ENCODE assay signal across 8 cellular contexts in the genomic region with DNA sequence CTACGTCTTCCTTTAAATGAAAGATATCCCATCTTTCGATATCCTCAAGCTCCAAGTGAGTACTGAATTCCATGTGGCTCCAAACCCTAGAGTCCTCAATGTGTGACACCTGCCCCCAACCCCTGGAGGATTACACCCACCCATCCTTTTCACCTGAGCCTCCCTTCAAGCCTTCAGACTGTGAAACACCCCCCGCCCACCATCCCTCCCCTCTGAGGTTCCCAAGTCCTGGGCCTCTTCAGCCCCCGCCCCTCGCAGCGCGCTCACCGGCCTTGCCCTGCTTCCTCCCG. TPM values are rescaled to one million over a fixed set of nuclear protein-coding genes. Genes with fewer than 3 reads are reported as not detected.
DNase-seq lines count a peak whose midpoint lies in the region; ATAC-seq and TF ChIP-seq lines count a peak whose summit lies in the region.

No MANE protein-coding gene starts in this region.

- no peak for TF ChIP-seq POLR2A in IMR-90 (IDR thresholded peaks at IDR 0.05; ENCODE audit: low read depth, low read length)

- TF ChIP-seq CTCF in A673 (conservative IDR thresholded peaks at IDR 0.05; ENCODE audit: low read depth, low read length) (no peak), IMR-90 (conservative IDR thresholded peaks at IDR 0.05; ENCODE audit: low read depth, low read length) (no peak), astrocyte of the cerebellum (IDR thresholded peaks at IDR 0.05; ENCODE audit: low read depth, low read length, missing control alignments) (no peak)

- CTCF ChIA-PET in A673 (lab: Charles Lee): interaction anchor here (1.1 kb wide), 1 partner anchor 13 kb away, joined by 4 read pairs; no protein-coding TSS in a partner anchor
- CTCF ChIA-PET in IMR-90 (lab: Yijun Ruan, JAX): interaction anchor here (0.6 to 1.6 kb wide), 7 partner anchors 10 to 124 kb away, joined by 3 to 11 read pairs (median 3); a partner anchor contains a TSS

- TF ChIP-seq RAD21 in IMR-90 (IDR thresholded peaks at IDR 0.05; ENCODE audit: low read length): no peak

- peak overlapping the region; percentile 97 for H3K4me3 ChIP-seq in A673 (ENCODE audit: low read depth, low read length, poor library complexity, severe bottlenecking)
- H3K4me3 ChIP-seq in IMR-90 (ENCODE audit: insufficient read depth, low read depth, low read length): peak overlapping the region; percentile 86
- H3K4me3 ChIP-seq in astrocyte of the cerebellum (ENCODE audit: low read depth, low read length): peak overlapping the region; percentile 72
- peak overlapping the region; percentile 80 for H3K4me3 ChIP-seq in mesodermal cell (ENCODE audit: extremely low read depth, insufficient read depth, low read length, poor library complexity, severe bottlenecking)
- peak overlapping the region; percentile 78 for H3K4me3 ChIP-seq in thymus (ENCODE audit: low read length)

- no peaks in the 10 kb centered on the region for H3K9me1 ChIP-seq in IMR-90 (ENCODE audit: insufficient read depth, low read length)

- H3K56ac ChIP-seq in IMR-90 (ENCODE audit: extremely low read depth, insufficient read depth, low read length): peak overlapping the region; percentile 75; the same call in 1 of the 2 replicates

- peaks cover 53% of the 10 kb centered on the region for H3K36me3 ChIP-seq in A673 (ENCODE audit: insufficient read depth, low read length, poor library complexity, severe bottlenecking)
- peaks cover 46% of the 10 kb centered on the region for H3K36me3 ChIP-seq in IMR-90 (ENCODE audit: control insufficient read depth, insufficient read depth, low read length)
- H3K36me3 ChIP-seq in mesodermal cell (ENCODE audit: control insufficient read depth, insufficient read depth, low read length): peaks cover 63% of the 10 kb centered on the region
- peaks cover 40% of the 10 kb centered on the region for H3K36me3 ChIP-seq in thymus (ENCODE audit: control insufficient read depth, insufficient read depth)

- H4K91ac ChIP-seq in IMR-90 (ENCODE audit: insufficient read depth, low read depth, low read length): peak overlapping the region; percentile 31; the same call in 1 of the 2 replicates

- peak overlapping the region; percentile 95 for H2AK5ac ChIP-seq in IMR-90 (ENCODE audit: low read depth, low read length)

- BruUV-seq in A673 (replicated peaks; lab: Mats Ljungman, UMichigan): no TSS peak
- BruUV-seq in IMR-90 (replicated peaks; lab: Mats Ljungman, UMichigan): no TSS peak

- dilution Hi-C loops in IMR-90 (cut with HindIII; ENCODE audit: low sequenced_read_pairs, unreplicated experiment): no loop called here

- POLR2A ChIA-PET in A673 (lab: Charles Lee; ENCODE audit: low non-redundant PET): no interaction called here
- POLR2A ChIA-PET in IMR-90 (lab: Charles Lee; ENCODE audit: unreplicated experiment): interaction anchor here (1.2 to 2.5 kb wide), 2 partner anchors 9 to 12 kb away, joined by 10 to 17 read pairs; a partner anchor contains a TSS

- H3K18ac ChIP-seq in IMR-90 (ENCODE audit: low read depth, low read length): no peak overlapping the region

- H3K4ac ChIP-seq in IMR-90 (ENCODE audit: low read depth, low read length): peak overlapping the region; percentile 99

- H3K27ac ChIP-seq in A673 (ENCODE audit: low read depth, low read length, poor library complexity, severe bottlenecking) (peak overlapping the region; percentile 99), IMR-90 (ENCODE audit: insufficient read depth, low read length) (peak overlapping the region; percentile 96), mesodermal cell (ENCODE audit: low read depth, low read length, severe bottlenecking) (peak overlapping the region; percentile 88), thymus (ENCODE audit: low read depth) (peak overlapping the region; percentile 99)

- 0% methylated on average over 7 of the region's 9 CpGs; no CpG with 5 or more reads in 1 of the 2 experiments for WGBS in IMR-90 (ENCODE audit: extremely low coverage in 2 of 2, insufficient read length in 1 of 2), 2 experiments
- 5 to 7% methylated on average over 4 to 8 of the region's 9 CpGs for WGBS in mesodermal cell (ENCODE audit: insufficient coverage in 2 of 2), 2 experiments
- under 1% methylated on average over 9 of the region's 9 CpGs for WGBS in thymus

- peak overlapping the region; percentile 94 for H3K9ac ChIP-seq in IMR-90 (ENCODE audit: low read depth, low read length)

- H3K4me2 ChIP-seq in IMR-90 (ENCODE audit: low read depth, low read length): peak overlapping the region; percentile 90

- in situ Hi-C loops in IMR-90 (cut with MboI; ENCODE audit: low sequenced_read_pairs) (no loop called here), astrocyte of the cerebellum (cut with HindIII; ENCODE audit: low sequenced_read_pairs) (no loop called here)

- H2AK9ac ChIP-seq in IMR-90 (replicated peaks; ENCODE audit: low read depth, low read length, poor library complexity): peak overlapping the region; percentile 100

- peak overlapping the region; percentile 47 for H2BK5ac ChIP-seq in IMR-90 (ENCODE audit: low read depth, low read length, poor library complexity, severe bottlenecking)

- peak overlapping the region in 1 of 2 experiments; percentile 44; a peak in 1 of 4 replicates for H4K8ac ChIP-seq in IMR-90 (ENCODE audit: low read depth in 2 of 2, low read length in 2 of 2)

- DNase-seq in A673 (ENCODE audit: low spot score) (no peak), IMR-90 (no peak), astrocyte of the cerebellum (ENCODE audit: low read depth) (no peak), NCI-H82 (lab: John Stamatoyannopoulos, UW) (no peak), NCI-H69 (lab: John Stamatoyannopoulos, UW) (no peak), midbrain (lab: John Stamatoyannopoulos, UW) (no peak)

- no peak overlapping the region for H2BK15ac ChIP-seq in IMR-90 (ENCODE audit: low read depth, low read length)

- peak overlapping the region; percentile 49; the same call in 1 of the 2 replicates for H3K23ac ChIP-seq in IMR-90 (ENCODE audit: low read depth, low read length)

- no peak for ATAC-seq in IMR-90 (ENCODE audit: low read depth)

- H3K9me3 ChIP-seq in A673 (ENCODE audit: low read depth, low read length, poor library complexity, severe bottlenecking) (no peaks in the 10 kb centered on the region), IMR-90 (ENCODE audit: control insufficient read depth, insufficient read depth, low read length) (no peaks in the 10 kb centered on the region), mesodermal cell (ENCODE audit: control insufficient read depth, low read length) (no peaks in the 10 kb centered on the region), thymus (ENCODE audit: control insufficient read depth) (no peaks in the 10 kb centered on the region)

- peaks cover 25 to 66% of the 10 kb centered on the region in 2 experiments; a peak in 3 of 4 replicates for H3K79me1 ChIP-seq in IMR-90 (ENCODE audit: low read depth in 1 of 2, low read length in 2 of 2)

- no peak overlapping the region for H4K5ac ChIP-seq in IMR-90 (ENCODE audit: low read depth, low read length)

- peak overlapping the region; percentile 78 for H2AFZ ChIP-seq in IMR-90 (replicated peaks; ENCODE audit: low read length, poor library complexity)

- peaks cover 22% of the 10 kb centered on the region for H3K4me1 ChIP-seq in A673 (ENCODE audit: insufficient read depth, low read length, poor library complexity, severe bottlenecking)
- H3K4me1 ChIP-seq in IMR-90 (ENCODE audit: control insufficient read depth, insufficient read depth, low read length): peaks cover 13% of the 10 kb centered on the region
- H3K4me1 ChIP-seq in mesodermal cell (ENCODE audit: control insufficient read depth, insufficient read depth, low read length, poor library complexity, severe bottlenecking): peaks cover 39% of the 10 kb centered on the region
- H3K4me1 ChIP-seq in thymus (ENCODE audit: control insufficient read depth, insufficient read depth, low read length): peaks cover 13% of the 10 kb centered on the region

- H3K14ac ChIP-seq in IMR-90 (replicated peaks; ENCODE audit: low read depth, low read length): peak overlapping the region; percentile 92

- H3K27me3 ChIP-seq in A673 (replicated peaks; ENCODE audit: insufficient read depth, low read depth, low read length, poor library complexity): no peaks in the 10 kb centered on the region
- no peaks in the 10 kb centered on the region for H3K27me3 ChIP-seq in IMR-90 (ENCODE audit: control insufficient read depth, insufficient read depth, low read length)
- no peaks in the 10 kb centered on the region for H3K27me3 ChIP-seq in thymus (ENCODE audit: control insufficient read depth, insufficient read depth)

- H2BK120ac ChIP-seq in IMR-90 (ENCODE audit: low read depth, low read length): no peak overlapping the region

- no peak overlapping the region for H2BK20ac ChIP-seq in IMR-90 (ENCODE audit: low read depth, low read length)

- intact Hi-C loops in A673 (cut with micrococcal nuclease; ENCODE audit: unreplicated experiment): loop anchor here (5.0 kb wide), 2 partner anchors 36 to 101 kb away; a partner anchor contains a TSS
- intact Hi-C loops in IMR-90 (cut with micrococcal nuclease): loop anchor here (2.0 kb wide), 2 partner anchors 38 to 124 kb away; no protein-coding TSS in a partner anchor

- H4K20me1 ChIP-seq in IMR-90 (ENCODE audit: insufficient read depth, low read length): peaks cover 16% of the 10 kb centered on the region

RNA-seq across cellular contexts. Expression of a gene that starts 0.4 kb away (rescaled TPM):
- 46.3 and 48.5 TPM in 2 replicates for total RNA-seq in A673 (2021)
- 5.3 and 5.4 TPM in 2 replicates for total RNA-seq in IMR-90 (2012; rRNA removed)
- polyA plus RNA-seq in IMR-90 (2012; rRNA removed): 12.3 and 14.8 TPM in 2 replicates
- polyA plus RNA-seq in IMR-90 (2012; cell fraction: cytosol; rRNA removed): 7.8 and 8.6 TPM in 2 replicates
- polyA plus RNA-seq in IMR-90 (2012; cell fraction: nucleus; rRNA removed; ENCODE audit: low replicate concordance): 28.6 and 31.8 TPM in 2 replicates
- polyA plus RNA-seq in mesodermal cell (2013, experiment 1 of 2): 24.8 TPM
- 21.1 TPM for polyA plus RNA-seq in mesodermal cell (2013, experiment 2 of 2)
- 24.5 TPM for polyA plus RNA-seq in thymus

RNA-seq across cellular contexts. Expression of a gene that starts 5.3 kb away (rescaled TPM):
- total RNA-seq in A673 (2021): 12.7 and 20.8 TPM in 2 replicates
- 24.2 and 28.3 TPM in 2 replicates for total RNA-seq in IMR-90 (2012; rRNA removed)
- polyA plus RNA-seq in IMR-90 (2012; rRNA removed): 40.5 and 44.2 TPM in 2 replicates
- 36.1 and 53.6 TPM in 2 replicates for polyA plus RNA-seq in IMR-90 (2012; cell fraction: cytosol; rRNA removed)
- polyA plus RNA-seq in IMR-90 (2012; cell fraction: nucleus; rRNA removed; ENCODE audit: low replicate concordance): 41.6 and 43.1 TPM in 2 replicates
- polyA plus RNA-seq in mesodermal cell (2013, experiment 1 of 2): 62.4 TPM
- polyA plus RNA-seq in mesodermal cell (2013, experiment 2 of 2): 52.6 TPM
- 104 TPM for polyA plus RNA-seq in thymus

RNA-seq across cellular contexts. Expression of a gene that starts 9.4 kb away (rescaled TPM):
- 201 and 204 TPM in 2 replicates for total RNA-seq in A673 (2021)
- total RNA-seq in IMR-90 (2012; rRNA removed): 291 and 355 TPM in 2 replicates
- 337 and 352 TPM in 2 replicates for polyA plus RNA-seq in IMR-90 (2012; rRNA removed)
- polyA plus RNA-seq in IMR-90 (2012; cell fraction: cytosol; rRNA removed): 216 and 285 TPM in 2 replicates
- 1,266 and 1,683 TPM in 2 replicates for polyA plus RNA-seq in IMR-90 (2012; cell fraction: nucleus; rRNA removed; ENCODE audit: low replicate concordance)
- polyA plus RNA-seq in mesodermal cell (2013, experiment 1 of 2): 288 TPM
- 227 TPM for polyA plus RNA-seq in mesodermal cell (2013, experiment 2 of 2)
- polyA plus RNA-seq in thymus: 66.7 TPM

RNA-seq across cellular contexts. Expression of a gene that starts 13.3 kb away (rescaled TPM):
- total RNA-seq in A673 (2021) (291 and 295 TPM in 2 replicates), IMR-90 (2012; rRNA removed) (129 and 140 TPM in 2 replicates)
- polyA plus RNA-seq in IMR-90 (2012; rRNA removed) (195 and 272 TPM in 2 replicates), thymus (32.8 TPM)
- polyA plus RNA-seq in IMR-90 (2012; cell fraction: cytosol; rRNA removed): 48.5 and 174 TPM in 2 replicates
- polyA plus RNA-seq in IMR-90 (2012; cell fraction: nucleus; rRNA removed; ENCODE audit: low replicate concordance): 12.1 and 45.9 TPM in 2 replicates
- 298 TPM for polyA plus RNA-seq in mesodermal cell (2013, experiment 1 of 2)
- 280 TPM for polyA plus RNA-seq in mesodermal cell (2013, experiment 2 of 2)

RNA-seq across cellular contexts. Expression of a gene that starts 22.0 kb away (rescaled TPM):
- 82.4 and 84.2 TPM in 2 replicates for total RNA-seq in A673 (2021)
- 19.7 and 26.3 TPM in 2 replicates for total RNA-seq in IMR-90 (2012; rRNA removed)
- polyA plus RNA-seq in IMR-90 (2012; rRNA removed): 37.3 and 39.9 TPM in 2 replicates
- polyA plus RNA-seq in IMR-90 (2012; cell fraction: cytosol; rRNA removed): 25.2 and 28.5 TPM in 2 replicates
- 46.1 and 80.6 TPM in 2 replicates for polyA plus RNA-seq in IMR-90 (2012; cell fraction: nucleus; rRNA removed; ENCODE audit: low replicate concordance)
- 31.7 TPM for polyA plus RNA-seq in mesodermal cell (2013, experiment 1 of 2)
- polyA plus RNA-seq in mesodermal cell (2013, experiment 2 of 2): 28.5 TPM
- polyA plus RNA-seq in thymus: 34.8 TPM
